19 cellular contexts compared by ENCODE assay signal in the genomic region with DNA sequence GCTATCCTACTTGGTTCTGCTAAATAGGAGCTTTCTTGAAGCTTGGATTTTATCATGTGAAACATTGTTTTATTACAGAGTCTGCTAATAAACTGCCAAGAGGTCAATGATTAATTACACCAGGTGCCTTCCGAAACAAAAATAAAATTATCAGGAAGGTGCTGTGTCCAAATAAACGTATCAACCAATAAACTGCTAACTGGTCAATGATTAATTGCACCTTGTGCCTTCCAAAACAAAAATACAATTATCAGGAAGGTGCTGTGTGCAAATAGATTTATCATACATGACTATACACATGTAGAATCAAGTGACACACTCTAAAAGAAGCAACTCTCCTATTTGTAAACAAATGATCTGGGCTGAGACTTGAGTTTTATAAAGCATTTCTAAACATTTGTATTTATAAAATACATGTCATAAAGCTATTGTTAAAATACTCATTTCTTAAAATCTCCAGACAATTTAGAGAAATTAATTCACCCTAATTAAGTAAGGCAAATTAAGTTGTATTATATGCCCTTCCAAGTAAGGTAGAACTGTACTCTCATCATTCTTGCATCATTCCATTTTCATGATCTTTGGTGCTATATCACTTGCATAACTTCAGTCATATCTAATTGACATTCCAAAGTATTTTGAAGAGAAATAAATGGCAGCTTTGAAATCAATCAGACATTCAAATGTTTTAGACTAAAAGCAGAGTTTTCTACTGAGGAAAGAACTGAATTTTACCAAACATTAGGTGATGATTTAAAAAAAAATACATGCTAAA.
"Had no signal": no experiment of that assay in that cellular context is flagged by ENCODE, and none has a peak within 500 bp of the region (broad histone marks: within the 10 kb centered on the region; RNA-seq: fewer than 3 reads in every experiment).

No MANE protein-coding gene starts in this region.

- H3K27me3 ChIP-seq: esophagus squamous epithelium, gastroesophageal sphincter, neutrophil, right atrium auricular region had no signal

- H3K27ac ChIP-seq: esophagus squamous epithelium, gastroesophageal sphincter, neutrophil, right atrium auricular region had no signal

- DNase-seq: effector memory CD8-positive, alpha-beta T cell; esophagus squamous epithelium; foreskin fibroblast; glutamatergic neuron; kidney; left cardiac atrium; left ventricle myocardium superior; mesendoderm; naive thymus-derived CD4-positive, alpha-beta T cell; nephron progenitor cell; posterior cingulate gyrus; stimulated activated CD4-positive, alpha-beta T cell treated with anti-CD3 and anti-CD28 coated beads, Interleukin-2, amount 100 ng/mL, for 48 hours; stimulated activated naive CD4-positive, alpha-beta T cell treated with Interleukin-2 at 50 U/mL for 16 hours; trophoblast cell had no signal

- ATAC-seq: effector memory CD8-positive, alpha-beta T cell; gastroesophageal sphincter; left cardiac atrium; left ventricle myocardium superior; naive thymus-derived CD4-positive, alpha-beta T cell had no signal

- H3K36me3 ChIP-seq: esophagus squamous epithelium, gastroesophageal sphincter, neutrophil, right atrium auricular region had no signal

- FAIRE-seq: colon, kidney had no signal

- H3K9me3 ChIP-seq: esophagus squamous epithelium, gastroesophageal sphincter, neutrophil, right atrium auricular region had no signal

- H3K4me2 ChIP-seq: smooth muscle cell had no signal

- H3K4me1 ChIP-seq: gastroesophageal sphincter, right atrium auricular region had no signal

- H3K4me3 ChIP-seq: esophagus squamous epithelium, gastroesophageal sphincter, right atrium auricular region, smooth muscle cell had no signal
